Comparison of ENCODE assay signal across 25 cellular contexts in genomic region chr12:107560906-107561285, GRCh38.
DNase-seq lines count a peak whose midpoint lies in the region; ATAC-seq and TF ChIP-seq lines count a peak whose summit lies in the region.
"Had no signal": no experiment of that assay in that cellular context is flagged by ENCODE, and none has a peak within 500 bp of the region (broad histone marks: within the 10 kb centered on the region; RNA-seq: fewer than 3 reads in every experiment).

No MANE protein-coding gene starts in this region.

- peak overlapping the region; percentile 85 for H2AFZ ChIP-seq in neural progenitor cell (replicated peaks)

- H3K36me3 Mint-ChIP-seq in MCF 10A (ENCODE audit: insufficient read depth, unreplicated experiment) (peaks cover 4% of the 10 kb centered on the region), neural progenitor cell (no peaks in the 10 kb centered on the region)
- H3K36me3 Mint-ChIP-seq: CD8-positive, alpha-beta T cell; IgD-negative memory B cell had no signal

- H3K4me3 ChIP-seq in neural progenitor cell: no peak overlapping the region
- H3K4me3 ChIP-seq: Peyer's patch, SJSA1 had no signal

- H3K36me3 ChIP-seq in neural progenitor cell: no peaks in the 10 kb centered on the region
- H3K36me3 ChIP-seq: Peyer's patch, SJSA1 had no signal

- no peak overlapping the region for H3K27ac Mint-ChIP-seq in MCF 10A (ENCODE audit: low read depth, unreplicated experiment)
- peak overlapping the region; percentile 23 for H3K27ac Mint-ChIP-seq in neural progenitor cell
- H3K27ac Mint-ChIP-seq: B cell; CD8-positive, alpha-beta T cell; H9; IgD-negative memory B cell had no signal

- H3K27me3 Mint-ChIP-seq in MCF 10A (ENCODE audit: insufficient read depth, unreplicated experiment): no peaks in the 10 kb centered on the region
- no peaks in the 10 kb centered on the region for H3K27me3 Mint-ChIP-seq in neural progenitor cell (ENCODE audit: insufficient read depth, low read depth)

- intact Hi-C loops in MCF 10A (cut with micrococcal nuclease): no loop called here

- POLR2A ChIA-PET in MCF 10A (lab: Yijun Ruan, JAX): interaction anchor here (0.8 kb wide), 1 partner anchor 12 kb away, joined by 3 read pairs; no protein-coding TSS in a partner anchor

- no peaks in the 10 kb centered on the region for H4K20me1 ChIP-seq in neural progenitor cell (ENCODE audit: low read depth)

- no peak overlapping the region for H3K4me2 ChIP-seq in neural progenitor cell
- H3K4me2 ChIP-seq: KMS-11 had no signal

- H3K9ac ChIP-seq in neural progenitor cell: no peak overlapping the region
- H3K9ac ChIP-seq: KMS-11 had no signal

- CTCF ChIA-PET in MCF 10A (lab: Yijun Ruan, JAX): interaction anchor here (0.6 to 1.4 kb wide), 2 partner anchors 46 to 164 kb away, joined by 3 to 4 read pairs; no protein-coding TSS in a partner anchor

- no peak for ATAC-seq in HG02759 (IDR thresholded peaks at IDR 0.05; ENCODE audit: unreplicated experiment)
- ATAC-seq: CD8-positive, alpha-beta T cell had no signal

- no peaks in the 10 kb centered on the region for H3F3A ChIP-seq in neural progenitor cell (ENCODE audit: low read depth)

- BruUV-seq in MCF 10A (replicated peaks; lab: Mats Ljungman, UMichigan): no TSS peak

- H3K9me3 ChIP-seq in neural progenitor cell (ENCODE audit: low read depth): no peaks in the 10 kb centered on the region
- H3K9me3 ChIP-seq: Caco-2, Peyer's patch, SJSA1 had no signal

- H3K4me3 Mint-ChIP-seq in MCF 10A (ENCODE audit: unreplicated experiment): no peak overlapping the region
- H3K4me3 Mint-ChIP-seq in neural progenitor cell: no peak overlapping the region
- H3K4me3 Mint-ChIP-seq: B cell; CD8-positive, alpha-beta T cell; H9; IgD-negative memory B cell had no signal

- H3K27ac ChIP-seq in epithelial cell of prostate (peak overlapping the region; percentile 45), neural progenitor cell (no peak overlapping the region)
- H3K27ac ChIP-seq: 22Rv1, C4-2B, KMS-11, Peyer's patch, SJSA1 had no signal

- no peaks in the 10 kb centered on the region for H3K79me2 ChIP-seq in neural progenitor cell (ENCODE audit: low read depth)

- TF ChIP-seq CTCF in MCF 10A (IDR thresholded peaks at IDR 0.05; ENCODE audit: unreplicated experiment) (no peak), neural progenitor cell (IDR thresholded peaks at IDR 0.05) (no peak)

- H3K27me3 ChIP-seq in neural progenitor cell: no peaks in the 10 kb centered on the region
- H3K27me3 ChIP-seq: Peyer's patch had no signal

- H3K9me3 Mint-ChIP-seq in MCF 10A (ENCODE audit: unreplicated experiment): no peaks in the 10 kb centered on the region
- no peaks in the 10 kb centered on the region for H3K9me3 Mint-ChIP-seq in neural progenitor cell
- H3K9me3 Mint-ChIP-seq: CD8-positive, alpha-beta T cell; IgD-negative memory B cell had no signal

- DNase-seq in ELF-1 (ENCODE audit: low read depth, low spot score) (peak; percentile 23), MCF 10A (ENCODE audit: unreplicated experiment) (peak; percentile 55), epithelial cell of prostate (ENCODE audit: low read depth, low spot score) (peak; percentile 20), neural progenitor cell (ENCODE audit: low spot score) (no peak), GM03348 (ENCODE audit: low spot score) (no peak), dedifferentiated amniotic fluid mesenchymal stem cell (ENCODE audit: extremely low spot score) (no peak), SIG-M5 treated with dmso at 0.1 percent for 504 hours (lab: John Stamatoyannopoulos, UW; ENCODE audit: unreplicated experiment) (no peak)
- DNase-seq: Caco-2; CD8-positive, alpha-beta T cell; DMS79; EL; GF-D8; NCI-H1048; NCI-H1694; NCI-H226; NCI-H510A; Peyer's patch had no signal

- H3K4me1 Mint-ChIP-seq in MCF 10A (ENCODE audit: insufficient read depth, unreplicated experiment) (peaks cover 8% of the 10 kb centered on the region), neural progenitor cell (peaks cover 34% of the 10 kb centered on the region)

- peaks cover 10% of the 10 kb centered on the region for H3K4me1 ChIP-seq in neural progenitor cell
- H3K4me1 ChIP-seq: Caco-2, Peyer's patch, SJSA1 had no signal

Comparison
In these comparisons a context has a peak if more than half of its experiments do, and no peak if none do; other contexts are left out.
1. DNase-seq: peak in ELF-1 (single experiment), MCF 10A (single experiment) and epithelial cell of prostate (single experiment); none in neural progenitor cell (single experiment), GM03348 (single experiment), dedifferentiated amniotic fluid mesenchymal stem cell (single experiment) and SIG-M5 treated with dmso at 0.1 percent for 504 hours (single experiment).